Comparison of ENCODE assay signal across 14 cellular contexts in genomic region chrY:13416869-13417661, GRCh38.
DNase-seq lines count a peak whose midpoint lies in the region; ATAC-seq and TF ChIP-seq lines count a peak whose summit lies in the region.
"Had no signal": no experiment of that assay in that cellular context is flagged by ENCODE, and none has a peak within 500 bp of the region (broad histone marks: within the 10 kb centered on the region; RNA-seq: fewer than 3 reads in every experiment).

No MANE protein-coding gene starts in this region.

- no peak for TF ChIP-seq CTCF in foreskin keratinocyte (conservative IDR thresholded peaks at IDR 0.05)

- H3K4me1 Mint-ChIP-seq in stimulated activated naive CD8-positive, alpha-beta T cell treated with anti-CD3 and anti-CD28 coated beads, Interleukin-15, amount 100 ng/mL, for 72 hours, result peaks cover 32% of the 10 kb centered on the region
- H3K4me1 Mint-ChIP-seq: neural crest cell had no signal

- H3K27ac ChIP-seq in foreskin keratinocyte, result no peak overlapping the region
- H3K27ac ChIP-seq: left ventricle myocardium inferior had no signal

- H3K27ac Mint-ChIP-seq in stimulated activated naive CD8-positive, alpha-beta T cell treated with anti-CD3 and anti-CD28 coated beads, Interleukin-15, amount 100 ng/mL, for 72 hours, result no peak overlapping the region

- H3K9me3 Mint-ChIP-seq in stimulated activated naive CD8-positive, alpha-beta T cell treated with anti-CD3 and anti-CD28 coated beads, Interleukin-15, amount 100 ng/mL, for 72 hours, result peaks cover 0 to 7% of the 10 kb centered on the region in 2 donors
- H3K9me3 Mint-ChIP-seq: neural crest cell had no signal

- ATAC-seq in GM19035 (IDR thresholded peaks at IDR 0.05; ENCODE audit: unreplicated experiment) (peak; percentile 79), GM21619 (IDR thresholded peaks at IDR 0.05; ENCODE audit: unreplicated experiment) (peak; percentile 73), HG03457 (IDR thresholded peaks at IDR 0.05; ENCODE audit: unreplicated experiment) (peak; percentile 57), foreskin keratinocyte (no peak)
- no peak for ATAC-seq in stimulated activated naive CD8-positive, alpha-beta T cell treated with anti-CD3 and anti-CD28 coated beads, Interleukin-15, amount 100 ng/mL, for 72 hours
- ATAC-seq: esophagus mucosa had no signal

- no peak overlapping the region for H3K4me3 Mint-ChIP-seq in stimulated activated naive CD8-positive, alpha-beta T cell treated with anti-CD3 and anti-CD28 coated beads, Interleukin-15, amount 100 ng/mL, for 72 hours
- H3K4me3 Mint-ChIP-seq: neural crest cell had no signal

- no peaks in the 10 kb centered on the region for H3K27me3 Mint-ChIP-seq in stimulated activated naive CD8-positive, alpha-beta T cell treated with anti-CD3 and anti-CD28 coated beads, Interleukin-15, amount 100 ng/mL, for 72 hours

- no peaks in the 10 kb centered on the region for H3K4me1 ChIP-seq in foreskin keratinocyte

- peak; percentile 3 for DNase-seq in inferior parietal cortex (ENCODE audit: extremely low spot score)
- DNase-seq in NCI-H2107 treated with DMSO at 0.1 percent for 48 hours (lab: John Stamatoyannopoulos, UW; ENCODE audit: unreplicated experiment), result no peak
- DNase-seq in foreskin keratinocyte, result no peak
- DNase-seq in stimulated activated naive CD8-positive, alpha-beta T cell treated with anti-CD3 and anti-CD28 coated beads, Interleukin-15, amount 100 ng/mL, for 72 hours, result no peak
- DNase-seq: hippocampal formation, IMR-90, left ventricle myocardium inferior, NCI-H1417 treated with DMSO at 0.1 percent for 48 hours, NCI-H524 had no signal

- no peaks in the 10 kb centered on the region for H3K27me3 ChIP-seq in foreskin keratinocyte

Comparison
In these comparisons a context has a peak if more than half of its experiments do, and no peak if none do; other contexts are left out.
1. ATAC-seq: peak in GM19035 (single experiment), GM21619 (single experiment) and HG03457 (single experiment); none in foreskin keratinocyte (single experiment) and stimulated activated naive CD8-positive, alpha-beta T cell treated with anti-CD3 and anti-CD28 coated beads, Interleukin-15, amount 100 ng/mL, for 72 hours (single experiment).